8 cellular contexts compared by ENCODE assay signal in the genomic region with DNA sequence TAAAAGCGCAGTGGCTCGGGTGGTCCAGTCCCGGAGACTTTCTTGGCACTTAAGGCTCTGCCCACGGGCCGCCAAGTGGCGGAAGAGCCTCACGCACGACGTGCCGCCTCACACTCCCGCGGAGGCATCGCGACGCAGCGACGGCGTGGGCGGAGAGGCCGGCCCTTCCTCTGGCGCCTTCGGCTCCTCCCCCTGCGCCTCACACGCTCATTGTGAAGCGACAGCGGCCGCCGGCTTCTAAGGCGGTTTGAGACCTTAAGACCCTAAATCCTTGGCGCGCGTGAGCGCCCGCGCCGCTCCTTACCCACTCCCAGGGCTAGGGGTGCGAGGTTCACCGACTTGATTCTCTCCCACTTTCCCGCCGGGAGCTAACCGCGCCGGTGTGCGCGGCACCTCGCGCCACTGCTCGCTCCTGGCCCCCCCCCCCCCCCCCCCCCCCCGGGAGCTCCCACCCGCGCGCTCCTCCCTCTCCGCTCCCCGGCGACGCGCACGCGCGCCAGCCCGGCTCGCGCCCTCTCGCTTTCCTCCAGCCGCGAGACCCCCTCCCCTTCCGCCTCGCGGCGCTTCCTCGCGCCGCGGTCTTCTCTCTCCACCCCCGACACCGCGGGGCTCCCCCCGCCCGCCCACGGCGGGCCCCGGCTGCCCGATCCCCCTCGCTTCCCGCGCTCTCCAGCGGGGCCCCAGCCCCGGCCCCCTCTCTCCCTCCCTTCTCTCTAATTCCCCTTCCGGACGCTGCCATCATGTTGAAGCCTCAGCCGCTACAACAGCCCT. TPM values are rescaled to one million over a fixed set of nuclear protein-coding genes. Genes with fewer than 3 reads are reported as not detected.
DNase-seq lines count a peak whose midpoint lies in the region; TF ChIP-seq lines count a peak whose summit lies in the region.

A gene with protein sequence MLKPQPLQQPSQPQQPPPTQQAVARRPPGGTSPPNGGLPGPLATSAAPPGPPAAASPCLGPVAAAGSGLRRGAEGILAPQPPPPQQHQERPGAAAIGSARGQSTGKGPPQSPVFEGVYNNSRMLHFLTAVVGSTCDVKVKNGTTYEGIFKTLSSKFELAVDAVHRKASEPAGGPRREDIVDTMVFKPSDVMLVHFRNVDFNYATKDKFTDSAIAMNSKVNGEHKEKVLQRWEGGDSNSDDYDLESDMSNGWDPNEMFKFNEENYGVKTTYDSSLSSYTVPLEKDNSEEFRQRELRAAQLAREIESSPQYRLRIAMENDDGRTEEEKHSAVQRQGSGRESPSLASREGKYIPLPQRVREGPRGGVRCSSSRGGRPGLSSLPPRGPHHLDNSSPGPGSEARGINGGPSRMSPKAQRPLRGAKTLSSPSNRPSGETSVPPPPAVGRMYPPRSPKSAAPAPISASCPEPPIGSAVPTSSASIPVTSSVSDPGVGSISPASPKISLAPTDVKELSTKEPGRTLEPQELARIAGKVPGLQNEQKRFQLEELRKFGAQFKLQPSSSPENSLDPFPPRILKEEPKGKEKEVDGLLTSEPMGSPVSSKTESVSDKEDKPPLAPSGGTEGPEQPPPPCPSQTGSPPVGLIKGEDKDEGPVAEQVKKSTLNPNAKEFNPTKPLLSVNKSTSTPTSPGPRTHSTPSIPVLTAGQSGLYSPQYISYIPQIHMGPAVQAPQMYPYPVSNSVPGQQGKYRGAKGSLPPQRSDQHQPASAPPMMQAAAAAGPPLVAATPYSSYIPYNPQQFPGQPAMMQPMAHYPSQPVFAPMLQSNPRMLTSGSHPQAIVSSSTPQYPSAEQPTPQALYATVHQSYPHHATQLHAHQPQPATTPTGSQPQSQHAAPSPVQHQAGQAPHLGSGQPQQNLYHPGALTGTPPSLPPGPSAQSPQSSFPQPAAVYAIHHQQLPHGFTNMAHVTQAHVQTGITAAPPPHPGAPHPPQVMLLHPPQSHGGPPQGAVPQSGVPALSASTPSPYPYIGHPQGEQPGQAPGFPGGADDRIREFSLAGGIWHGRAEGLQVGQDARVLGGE (plus strand): TSS at position 480 of the 771 bp plus-strand sequence. CDS start 261 bp downstream, at position 741.

- WGBS in SK-N-SH (ENCODE audit: low lambda C conversion rate): 0% methylated on average over 23 of the region's 91 CpGs

- H4K20me1 ChIP-seq in SK-N-SH (ENCODE audit: insufficient read depth): peaks cover 33% of the 10 kb centered on the region

- H3K9me3 ChIP-seq in HEK293 (ENCODE audit: control insufficient read depth, insufficient read depth, low read depth, low read length) (no peaks in the 10 kb centered on the region), SK-N-SH (no peaks in the 10 kb centered on the region)

- peak within 1 kb of the TSS; percentile 99 for H3K9ac ChIP-seq in SK-N-SH

- H3K4me1 ChIP-seq in HEK293 (ENCODE audit: control insufficient read depth, insufficient read depth, low read length) (peaks cover 6% of the 10 kb centered on the region; the same call in 1 of the 2 replicates), SK-N-SH (ENCODE audit: control insufficient read depth in 1 of 2, insufficient read depth in 2 of 2, low read depth in 1 of 2, low read length in 1 of 2) (peaks cover 9 to 13% of the 10 kb centered on the region in 2 experiments; a peak in 3 of 4 replicates)

- peak within 1 kb of the TSS; percentile 89 for H3K4me3 ChIP-seq in HEK293 (ENCODE audit: low read depth, low read length)
- H3K4me3 ChIP-seq in SK-N-SH (ENCODE audit: low read depth in 2 of 2, low read length in 1 of 2): peak within 1 kb of the TSS; percentile 81 to 90

- H3F3A ChIP-seq in SK-N-SH (replicated peaks; ENCODE audit: insufficient read depth): peaks cover 5% of the 10 kb centered on the region

- CTCF ChIA-PET in HEK293 (lab: Yijun Ruan, JAX): interaction anchor here (0.6 to 0.9 kb wide), 3 partner anchors 10 to 545 kb away, joined by 3 to 4 read pairs (median 4); no protein-coding TSS in a partner anchor
- CTCF ChIA-PET in SK-N-SH (lab: Yijun Ruan, JAX): interaction anchor here (0.6 to 2.7 kb wide), 6 partner anchors 10 to 151 kb away, joined by 3 to 12 read pairs (median 4); partner anchors contain the start of genes SH2B1 and TUFM

- POLR2A ChIA-PET in HEK293 (lab: Yijun Ruan, JAX): interaction anchor here (0.5 to 4.0 kb wide), 14 partner anchors 9 to 137 kb away, joined by 3 to 39 read pairs (median 6); partner anchors contain the start of genes NFATC2IP, SH2B1 and TUFM
- POLR2A ChIA-PET in SK-N-SH (lab: Yijun Ruan, JAX): interaction anchor here (0.6 to 3.8 kb wide), 9 partner anchors 9 to 531 kb away, joined by 3 to 25 read pairs (median 4); partner anchors contain the start of genes NFATC2IP, SBK1, SH2B1 and SPNS1

- H3K27ac ChIP-seq in HEK293 (ENCODE audit: extremely low read depth, low read depth, low read length) (peak within 1 kb of the TSS; percentile 99), SK-N-SH (ENCODE audit: low read depth in 2 of 2, low read length in 1 of 2) (peak within 1 kb of the TSS; percentile 91 to 95)

- in situ Hi-C loops in G401 (cut with HindIII; ENCODE audit: low sequenced_read_pairs): no loop called here

- TF ChIP-seq RAD21 in SK-N-SH (IDR thresholded peaks at IDR 0.05; ENCODE audit: low read length): no peak

- H3K27me3 ChIP-seq in SK-N-SH (ENCODE audit: insufficient read depth): no peaks in the 10 kb centered on the region

- TF ChIP-seq CTCF in HEK293 (tag by site-specific recombination; IDR thresholded peaks at IDR 0.05): peak; percentile 66; the same call in 1 of the 2 replicates
- TF ChIP-seq CTCF in SK-N-SH (IDR thresholded peaks at IDR 0.05): no peak

- peaks cover 28 to 35% of the 10 kb centered on the region in 2 experiments for H3K36me3 ChIP-seq in HEK293 (ENCODE audit: control insufficient read depth in 2 of 2, insufficient read depth in 1 of 2, low read length in 2 of 2)
- peaks cover 25 to 36% of the 10 kb centered on the region in 2 experiments for H3K36me3 ChIP-seq in SK-N-SH (replicated peaks in 1 of 2; ENCODE audit: control insufficient read depth in 1 of 2, insufficient read depth in 2 of 2, low read length in 1 of 2)

- peaks cover 64% of the 10 kb centered on the region for H3K79me2 ChIP-seq in SK-N-SH (ENCODE audit: insufficient read depth)

- peak; percentile 11 to 56; a peak in 2 of 4 replicates for TF ChIP-seq EP300 in SK-N-SH (IDR thresholded peaks at IDR 0.05; ENCODE audit: borderline replicate concordance in 1 of 2, low read depth in 1 of 2, low read length in 1 of 2)

- peak within 1 kb of the TSS; percentile 83 for H2AFZ ChIP-seq in SK-N-SH (ENCODE audit: low read depth)

- DNase-seq in G401 (ENCODE audit: low spot score) (peak; percentile 93), MV-4-11 (lab: John Stamatoyannopoulos, UW) (peak; percentile 93), SK-N-SH (peak; percentile 93), globus pallidus (ENCODE audit: low spot score) (peak; percentile 91), nucleus accumbens (lab: John Stamatoyannopoulos, UW) (peak; percentile 36 to 97 (median 88)), superior temporal gyrus (ENCODE audit: extremely low spot score) (peak; percentile 95)
- peak; percentile 97 for DNase-seq in activated naive CD4-positive, alpha-beta T cell treated with anti-CD3 and anti-CD28 coated beads, Interleukin-2, amount 50 U/mL, for 16 hours

- H3K9me2 ChIP-seq in SK-N-SH: no peaks in the 10 kb centered on the region

- peak within 1 kb of the TSS; percentile 85 for H3K4me2 ChIP-seq in SK-N-SH

TF ChIP-seq in HEK293, 187 proteins besides CTCF, POLR2A, EP300 and RAD21 (continues in another document):
- TF ChIP-seq HIC1 (tag by site-specific recombination; IDR thresholded peaks at IDR 0.05) (no peak; the same call in 1 of the 2 replicates), ZNF394 (tag by site-specific recombination; IDR thresholded peaks at IDR 0.05; ENCODE audit: borderline replicate concordance) (peak; percentile 63; the same call in 1 of the 2 replicates)

TF ChIP-seq in SK-N-SH, 30 proteins besides CTCF, POLR2A, EP300 and RAD21 (continues in another document):
- TF ChIP-seq POLR2AphosphoS5 (IDR thresholded peaks at IDR 0.05; ENCODE audit: low read depth, low read length): peak; percentile 93
- peak; percentile 98 for TF ChIP-seq CHD2 (IDR thresholded peaks at IDR 0.05; ENCODE audit: low read length, partially characterized antibody)
- peak; percentile 68 for TF ChIP-seq RCOR1 (IDR thresholded peaks at IDR 0.05; ENCODE audit: low read length)
- no peak for TF ChIP-seq MEF2A (IDR thresholded peaks at IDR 0.05; ENCODE audit: borderline replicate concordance, low read depth)
- peak; percentile 41; the same call in 1 of the 2 replicates for TF ChIP-seq GABPA (IDR thresholded peaks at IDR 0.05; ENCODE audit: low read depth)
- peak; percentile 26; the same call in 1 of the 2 replicates for TF ChIP-seq TEAD4 (IDR thresholded peaks at IDR 0.05; ENCODE audit: borderline replicate concordance, insufficient read depth)
- no peak for TF ChIP-seq RXRA (IDR thresholded peaks at IDR 0.05; ENCODE audit: borderline replicate concordance, low read depth)
- TF ChIP-seq ELF1 (IDR thresholded peaks at IDR 0.05): peak; percentile 65; the same call in 1 of the 2 replicates
- peak; percentile 96 for TF ChIP-seq TAF1 (IDR thresholded peaks at IDR 0.05; ENCODE audit: borderline replicate concordance, low read depth, low read length)
- 0 out of 2 replicates have a peak, but pooled peaks have one; percentile 17 for TF ChIP-seq FOXJ3 (CRISPR knock-in tag; IDR thresholded peaks at IDR 0.05)
- TF ChIP-seq, protein P1, sequence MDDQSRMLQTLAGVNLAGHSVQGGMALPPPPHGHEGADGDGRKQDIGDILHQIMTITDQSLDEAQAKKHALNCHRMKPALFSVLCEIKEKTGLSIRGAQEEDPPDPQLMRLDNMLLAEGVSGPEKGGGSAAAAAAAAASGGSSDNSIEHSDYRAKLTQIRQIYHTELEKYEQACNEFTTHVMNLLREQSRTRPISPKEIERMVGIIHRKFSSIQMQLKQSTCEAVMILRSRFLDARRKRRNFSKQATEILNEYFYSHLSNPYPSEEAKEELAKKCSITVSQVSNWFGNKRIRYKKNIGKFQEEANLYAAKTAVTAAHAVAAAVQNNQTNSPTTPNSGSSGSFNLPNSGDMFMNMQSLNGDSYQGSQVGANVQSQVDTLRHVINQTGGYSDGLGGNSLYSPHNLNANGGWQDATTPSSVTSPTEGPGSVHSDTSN (IDR thresholded peaks at IDR 0.05): peak; percentile 89
- peak; percentile 86; the same call in 1 of the 2 replicates for TF ChIP-seq SIN3A (IDR thresholded peaks at IDR 0.05; ENCODE audit: borderline replicate concordance, low read depth, low read length)
- peak; percentile 16; the same call in 1 of the 2 replicates for TF ChIP-seq SMC3 (IDR thresholded peaks at IDR 0.05; ENCODE audit: low read depth, low read length)
- TF ChIP-seq EZH2phosphoT487 (IDR thresholded peaks at IDR 0.05; ENCODE audit: borderline replicate concordance, low read depth): no peak
- TF ChIP-seq RFX5 (IDR thresholded peaks at IDR 0.05; ENCODE audit: low read length): peak; percentile 64; the same call in 1 of the 2 replicates

RNA-seq across cellular contexts. Expression of the gene that starts here (rescaled TPM):
- total RNA-seq in G401 (2014; rRNA removed; shearing (Covaris generic)): 44.6 and 55.1 TPM in 2 replicates
- 21.5 and 39.2 TPM in 2 replicates for polyA plus RNA-seq in SK-N-SH (2012; rRNA removed)
- 27.2 and 36.7 TPM in 2 replicates for polyA plus RNA-seq in SK-N-SH (2012; cell fraction: cytosol; rRNA removed)
- polyA plus RNA-seq in SK-N-SH (2012; cell fraction: nucleus; rRNA removed): 135 and 234 TPM in 2 replicates

Comparison
In these comparisons a context has a peak if more than half of its experiments do, and no peak if none do; other contexts are left out.
1. Peak in every context shown above with its lines: DNase-seq, H3K4me3 ChIP-seq and H3K27ac ChIP-seq.